In the genomic region with DNA sequence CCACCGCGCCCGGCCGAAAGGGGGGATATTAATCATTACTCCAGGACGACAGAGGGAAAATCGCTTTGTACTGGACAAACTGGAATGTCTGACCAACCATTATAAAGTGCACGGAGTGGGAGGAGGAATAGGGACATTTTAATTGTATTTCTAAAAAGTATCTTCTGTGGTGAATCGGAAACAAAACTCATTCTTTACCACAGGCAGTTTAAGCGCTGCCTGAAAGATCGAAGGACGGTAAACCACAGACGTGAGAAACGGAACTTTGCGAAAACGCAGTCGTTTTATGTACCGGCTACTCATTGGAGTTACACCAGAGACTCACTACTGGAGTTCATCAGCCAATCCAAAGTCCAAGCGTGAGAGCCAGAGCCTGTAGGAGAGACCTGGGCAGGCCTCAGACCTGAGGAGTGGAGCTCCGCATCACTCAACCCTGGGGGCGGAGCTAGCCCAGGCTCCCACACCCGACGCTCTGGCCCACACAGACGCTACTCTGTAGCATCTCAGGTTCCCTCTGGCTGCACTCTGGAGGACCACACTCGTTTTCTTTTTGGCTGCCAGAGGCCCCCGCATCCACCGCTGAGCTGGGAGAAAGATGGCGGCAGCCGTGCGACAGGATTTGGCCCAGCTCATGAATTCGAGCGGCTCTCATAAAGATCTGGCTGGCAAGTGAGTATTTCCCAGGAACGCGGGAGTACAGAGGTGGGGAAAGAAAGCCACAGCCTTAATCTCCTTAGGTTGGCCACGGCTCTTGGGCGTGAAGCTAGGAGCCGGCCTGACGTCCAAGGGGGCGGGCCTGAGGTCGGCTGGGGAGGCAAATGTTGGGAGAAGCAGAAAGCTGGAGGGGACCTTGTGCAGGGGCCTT, we compare ENCODE assay signal across 1 cellular context.
A peak's percentile ranks its signal among the peaks of the same experiment; 100 is the strongest.
TF ChIP-seq lines count a peak whose summit lies in the region.

Gene COPS4, plus strand, starts transcription at position 554 of the 865 bp plus-strand sequence. Its CDS starts 42 bp downstream, at position 596.

TF ChIP-seq in HepG2, 621 proteins besides CTCF, POLR2A, EP300 and RAD21 (continued from another document and continues in another):
- TF ChIP-seq AKNA (CRISPR knock-in tag; IDR thresholded peaks at IDR 0.05; ENCODE audit: borderline replicate concordance) (no peak; the same call in 1 of the 2 replicates), ZNF768 (CRISPR knock-in tag; IDR thresholded peaks at IDR 0.05) (no peak), KLF9 (CRISPR knock-in tag; IDR thresholded peaks at IDR 0.05; ENCODE audit: low read depth) (0 out of 2 replicates have a peak, but pooled peaks have one; percentile 36), KLF11 (CRISPR knock-in tag; IDR thresholded peaks at IDR 0.05) (peak; percentile 77; the same call in 1 of the 2 replicates), HNF1A (IDR thresholded peaks at IDR 0.05; ENCODE audit: low read depth) (peak; percentile 78), HNF1A (CRISPR knock-in tag; IDR thresholded peaks at IDR 0.05; ENCODE audit: borderline replicate concordance) (peak; percentile 84), ARNT2 (CRISPR knock-in tag; IDR thresholded peaks at IDR 0.05; ENCODE audit: low read depth) (peak; percentile 52; the same call in 1 of the 2 replicates), NCOA2 (CRISPR knock-in tag; IDR thresholded peaks at IDR 0.05) (peak; percentile 70), CBX1 (IDR thresholded peaks at IDR 0.05; ENCODE audit: low read depth) (peak; percentile 80), CENPT (CRISPR knock-in tag; IDR thresholded peaks at IDR 0.05; ENCODE audit: low read depth) (no peak), KLF12 (CRISPR knock-in tag; IDR thresholded peaks at IDR 0.05; ENCODE audit: borderline replicate concordance) (no peak), THYN1 (CRISPR knock-in tag; IDR thresholded peaks at IDR 0.05; ENCODE audit: borderline replicate concordance, low read depth) (no peak), NPAS2 (CRISPR knock-in tag; IDR thresholded peaks at IDR 0.05; ENCODE audit: borderline replicate concordance) (no peak), ZNF136 (CRISPR knock-in tag; IDR thresholded peaks at IDR 0.05; ENCODE audit: low read depth) (peak; percentile 85; the same call in 1 of the 2 replicates), ZNF407 (CRISPR knock-in tag; IDR thresholded peaks at IDR 0.05; ENCODE audit: not compliant biosample characterization) (peak; percentile 31), ZNF530 (CRISPR knock-in tag; IDR thresholded peaks at IDR 0.05; ENCODE audit: low read depth) (peak; percentile 56; the same call in 1 of the 2 replicates), ATM (IDR thresholded peaks at IDR 0.05; ENCODE audit: borderline replicate concordance) (no peak), CCAR2 (optimal IDR thresholded peaks at IDR 0.05; ENCODE audit: low read depth, low read length) (peak; percentile 94), ZNF879 (CRISPR knock-in tag; IDR thresholded peaks at IDR 0.05) (no peak)
- TF ChIP-seq, protein P1, sequence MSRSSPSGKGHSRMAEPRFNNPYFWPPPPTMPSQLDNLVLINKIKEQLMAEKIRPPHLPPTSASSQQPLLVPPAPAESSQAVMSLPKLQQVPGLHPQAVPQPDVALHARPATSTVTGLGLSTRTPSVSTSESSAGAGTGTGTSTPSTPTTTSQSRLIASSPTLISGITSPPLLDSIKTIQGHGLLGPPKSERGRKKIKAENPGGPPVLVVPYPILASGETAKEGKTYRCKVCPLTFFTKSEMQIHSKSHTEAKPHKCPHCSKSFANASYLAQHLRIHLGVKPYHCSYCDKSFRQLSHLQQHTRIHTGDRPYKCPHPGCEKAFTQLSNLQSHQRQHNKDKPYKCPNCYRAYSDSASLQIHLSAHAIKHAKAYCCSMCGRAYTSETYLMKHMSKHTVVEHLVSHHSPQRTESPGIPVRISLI (CRISPR knock-in tag; IDR thresholded peaks at IDR 0.05; ENCODE audit: borderline replicate concordance) = no peak; the same call in 1 of the 2 replicates
- TF ChIP-seq, protein P2, sequence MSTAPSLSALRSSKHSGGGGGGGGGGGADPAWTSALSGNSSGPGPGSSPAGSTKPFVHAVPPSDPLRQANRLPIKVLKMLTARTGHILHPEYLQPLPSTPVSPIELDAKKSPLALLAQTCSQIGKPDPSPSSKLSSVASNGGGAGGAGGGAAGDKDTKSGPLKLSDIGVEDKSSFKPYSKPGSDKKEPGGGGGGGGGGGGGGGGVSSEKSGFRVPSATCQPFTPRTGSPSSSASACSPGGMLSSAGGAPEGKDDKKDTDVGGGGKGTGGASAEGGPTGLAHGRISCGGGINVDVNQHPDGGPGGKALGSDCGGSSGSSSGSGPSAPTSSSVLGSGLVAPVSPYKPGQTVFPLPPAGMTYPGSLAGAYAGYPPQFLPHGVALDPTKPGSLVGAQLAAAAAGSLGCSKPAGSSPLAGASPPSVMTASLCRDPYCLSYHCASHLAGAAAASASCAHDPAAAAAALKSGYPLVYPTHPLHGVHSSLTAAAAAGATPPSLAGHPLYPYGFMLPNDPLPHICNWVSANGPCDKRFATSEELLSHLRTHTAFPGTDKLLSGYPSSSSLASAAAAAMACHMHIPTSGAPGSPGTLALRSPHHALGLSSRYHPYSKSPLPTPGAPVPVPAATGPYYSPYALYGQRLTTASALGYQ (CRISPR knock-in tag; IDR thresholded peaks at IDR 0.05) = peak; percentile 68
- TF ChIP-seq, protein P3, sequence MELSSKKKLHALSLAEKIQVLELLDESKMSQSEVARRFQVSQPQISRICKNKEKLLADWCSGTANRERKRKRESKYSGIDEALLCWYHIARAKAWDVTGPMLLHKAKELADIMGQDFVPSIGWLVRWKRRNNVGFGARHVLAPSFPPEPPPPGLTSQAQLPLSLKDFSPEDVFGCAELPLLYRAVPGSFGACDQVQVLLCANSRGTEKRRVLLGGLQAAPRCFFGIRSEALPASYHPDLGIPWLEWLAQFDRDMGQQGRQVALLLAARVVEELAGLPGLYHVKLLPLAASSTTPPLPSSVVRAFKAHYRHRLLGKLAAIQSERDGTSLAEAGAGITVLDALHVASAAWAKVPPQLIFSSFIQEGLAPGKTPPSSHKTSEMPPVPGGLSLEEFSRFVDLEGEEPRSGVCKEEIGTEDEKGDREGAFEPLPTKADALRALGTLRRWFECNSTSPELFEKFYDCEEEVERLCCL (CRISPR knock-in tag; IDR thresholded peaks at IDR 0.05; ENCODE audit: borderline replicate concordance) = no peak
